8 cellular contexts compared by ENCODE assay signal in genomic region chr17:57834146-57834741, GRCh38. TPM values are rescaled to one million over a fixed set of nuclear protein-coding genes. Genes with fewer than 3 reads are reported as not detected.
DNase-seq lines count a peak whose midpoint lies in the region; ATAC-seq and TF ChIP-seq lines count a peak whose summit lies in the region.

No MANE protein-coding gene starts in this region.

- POLR2A ChIA-PET in activated CD4-positive, alpha-beta T cell treated with anti-CD3 and anti-CD28 coated beads, Interleukin-2, amount 10 ng/mL, durations not matched to agents 7 days and 5 days (lab: Charles Lee), result no interaction called here
- POLR2A ChIA-PET in SK-N-SH (lab: Yijun Ruan, JAX), result interaction anchor here (1.5 kb wide), 1 partner anchor 52 kb away, joined by 13 read pairs; no protein-coding TSS in a partner anchor

- intact Hi-C loops in Right ventricle myocardium superior (cut with DNase I), result loop anchor here (5.0 kb wide), 1 partner anchor 702 kb away; no protein-coding TSS in a partner anchor

- H3K4me1 Mint-ChIP-seq in activated CD4-positive, alpha-beta T cell treated with anti-CD3 and anti-CD28 coated beads, Interleukin-2, amount 10 ng/mL, durations not matched to agents 7 days and 5 days, result peaks cover 6% of the 10 kb centered on the region
- peaks cover 6% of the 10 kb centered on the region for H3K4me1 Mint-ChIP-seq in activated T-cell treated with anti-CD3 and anti-CD28 coated beads, Interleukin-2, amount 50 U/mL, for 24 hours (ENCODE audit: low read depth)

- H3K9me3 Mint-ChIP-seq in activated CD4-positive, alpha-beta T cell treated with anti-CD3 and anti-CD28 coated beads, Interleukin-2, amount 10 ng/mL, durations not matched to agents 7 days and 5 days, result no peaks in the 10 kb centered on the region
- H3K9me3 Mint-ChIP-seq in activated T-cell treated with anti-CD3 and anti-CD28 coated beads, Interleukin-2, amount 50 U/mL, for 24 hours, result no peaks in the 10 kb centered on the region

- peak overlapping the region in 1 of 2 experiments; percentile 4; a peak in 2 of 4 replicates for H3K27ac ChIP-seq in SK-N-SH (ENCODE audit: low read depth in 2 of 2, low read length in 1 of 2)

- H3K9me3 ChIP-seq in SK-N-SH, result no peaks in the 10 kb centered on the region

- no peak for TF ChIP-seq CTCF in SK-N-SH (IDR thresholded peaks at IDR 0.05)

- no peak overlapping the region for H3K4me3 Mint-ChIP-seq in activated CD4-positive, alpha-beta T cell treated with anti-CD3 and anti-CD28 coated beads, Interleukin-2, amount 10 ng/mL, durations not matched to agents 7 days and 5 days
- no peak overlapping the region for H3K4me3 Mint-ChIP-seq in activated T-cell treated with anti-CD3 and anti-CD28 coated beads, Interleukin-2, amount 50 U/mL, for 24 hours

- CTCF ChIA-PET in activated CD4-positive, alpha-beta T cell treated with anti-CD3 and anti-CD28 coated beads, Interleukin-2, amount 10 ng/mL, durations not matched to agents 7 days and 5 days (lab: Charles Lee), result interaction anchor here (0.8 to 2.4 kb wide), 10 partner anchors 10 to 173 kb away, joined by 3 to 15 read pairs (median 4); partner anchors contain the start of gene MRPS23
- CTCF ChIA-PET in SK-N-SH (lab: Yijun Ruan, JAX), result interaction anchor here (0.6 to 6.1 kb wide), 98 partner anchors 9 to 974 kb away, joined by 3 to 187 read pairs (median 6); partner anchors contain the start of genes AKAP1 and MRPS23

- ATAC-seq in Right ventricle myocardium superior (ENCODE audit: poor library complexity) (peak; percentile 69), HG03097 (IDR thresholded peaks at IDR 0.05; ENCODE audit: low FRiP score, unreplicated experiment) (no peak), HG03442 (IDR thresholded peaks at IDR 0.05; ENCODE audit: unreplicated experiment) (no peak)

- peaks cover 0 to 10% of the 10 kb centered on the region in 2 experiments; a peak in 1 of 4 replicates for H3K4me1 ChIP-seq in SK-N-SH (ENCODE audit: control insufficient read depth in 1 of 2, insufficient read depth in 2 of 2, low read depth in 1 of 2, low read length in 1 of 2)

- peaks cover 14% of the 10 kb centered on the region for H3K36me3 Mint-ChIP-seq in activated CD4-positive, alpha-beta T cell treated with anti-CD3 and anti-CD28 coated beads, Interleukin-2, amount 10 ng/mL, durations not matched to agents 7 days and 5 days (ENCODE audit: low read depth)
- H3K36me3 Mint-ChIP-seq in activated T-cell treated with anti-CD3 and anti-CD28 coated beads, Interleukin-2, amount 50 U/mL, for 24 hours (ENCODE audit: low read depth), result peaks cover 20% of the 10 kb centered on the region

- no peak overlapping the region for H3K4me3 ChIP-seq in SK-N-SH (ENCODE audit: low read depth in 2 of 2, low read length in 1 of 2)

- TF ChIP-seq RAD21 in SK-N-SH (IDR thresholded peaks at IDR 0.05; ENCODE audit: low read length), result peak; percentile 20

- H2AFZ ChIP-seq in SK-N-SH (ENCODE audit: low read depth), result no peak overlapping the region

- peaks cover 18% of the 10 kb centered on the region for H3F3A ChIP-seq in SK-N-SH (replicated peaks; ENCODE audit: insufficient read depth)

- TF ChIP-seq EP300 in SK-N-SH (IDR thresholded peaks at IDR 0.05; ENCODE audit: borderline replicate concordance in 1 of 2, low read depth in 1 of 2, low read length in 1 of 2), result no peak

- no peak overlapping the region for H3K9ac ChIP-seq in SK-N-SH

- DNase-seq in activated CD4-positive, alpha-beta T cell treated with anti-CD3 and anti-CD28 coated beads, Interleukin-2, amount 10 ng/mL, durations not matched to agents 7 days and 5 days, result peak; percentile 42
- no peak for DNase-seq in activated CD4-positive, alpha-beta T cell treated with anti-CD3 and anti-CD28 coated beads for 1 hour
- DNase-seq in SK-N-SH (peak; percentile 45), Right ventricle myocardium superior (peak; percentile 81), stromal cell of bone marrow (ENCODE audit: low read depth) (peak; percentile 38)
- DNase-seq in activated T-cell treated with anti-CD3 and anti-CD28 coated beads, Interleukin-2, amount 50 U/mL, for 24 hours, result no peak

- no peaks in the 10 kb centered on the region for H3K79me2 ChIP-seq in SK-N-SH (ENCODE audit: insufficient read depth)

- H3K27me3 Mint-ChIP-seq in activated CD4-positive, alpha-beta T cell treated with anti-CD3 and anti-CD28 coated beads, Interleukin-2, amount 10 ng/mL, durations not matched to agents 7 days and 5 days, result no peaks in the 10 kb centered on the region
- no peaks in the 10 kb centered on the region for H3K27me3 Mint-ChIP-seq in activated T-cell treated with anti-CD3 and anti-CD28 coated beads, Interleukin-2, amount 50 U/mL, for 24 hours

- WGBS in SK-N-SH (ENCODE audit: low lambda C conversion rate), result 72% methylated on average over 13 of the region's 13 CpGs

- H3K4me2 ChIP-seq in SK-N-SH, result 0 out of 2 replicates have a peak overlapping the region, but pooled peaks have one; percentile 1

- peaks cover 17 to 18% of the 10 kb centered on the region in 2 experiments for H3K36me3 ChIP-seq in SK-N-SH (replicated peaks in 1 of 2; ENCODE audit: control insufficient read depth in 1 of 2, insufficient read depth in 2 of 2, low read length in 1 of 2)

- peak overlapping the region; percentile 39 for H3K27ac Mint-ChIP-seq in activated CD4-positive, alpha-beta T cell treated with anti-CD3 and anti-CD28 coated beads, Interleukin-2, amount 10 ng/mL, durations not matched to agents 7 days and 5 days
- H3K27ac Mint-ChIP-seq in activated T-cell treated with anti-CD3 and anti-CD28 coated beads, Interleukin-2, amount 50 U/mL, for 24 hours, result no peak overlapping the region

- H3K9me2 ChIP-seq in SK-N-SH, result no peaks in the 10 kb centered on the region

- H3K27me3 ChIP-seq in SK-N-SH (ENCODE audit: insufficient read depth), result no peaks in the 10 kb centered on the region

- no peaks in the 10 kb centered on the region for H4K20me1 ChIP-seq in SK-N-SH (ENCODE audit: insufficient read depth)

TF ChIP-seq in SK-N-SH, 30 proteins besides CTCF, POLR2A, EP300 and RAD21:
- TF ChIP-seq YY1 (IDR thresholded peaks at IDR 0.05; ENCODE audit: low read depth) (no peak), SMC3 (IDR thresholded peaks at IDR 0.05; ENCODE audit: low read depth, low read length) (peak; percentile 14; the same call in 1 of the 2 replicates), PBX3 (IDR thresholded peaks at IDR 0.05) (peak; percentile 49; the same call in 1 of the 2 replicates)

RNA-seq across cellular contexts. Expression of gene MRPS23, which starts 15.6 kb away (rescaled TPM):
- 10 to 100 TPM; 27.1 to 38.4 TPM for total RNA-seq in activated CD4-positive, alpha-beta T cell treated with anti-CD3 and anti-CD28 coated beads, Interleukin-2, amount 10 ng/mL, durations not matched to agents 7 days and 5 days
- 105 and 108 TPM in 2 replicates for polyA plus RNA-seq in SK-N-SH (2012; rRNA removed)
- 115 and 118 TPM in 2 replicates for polyA plus RNA-seq in SK-N-SH (2012; cell fraction: cytosol; rRNA removed)
- 37.9 and 51.5 TPM in 2 replicates for polyA plus RNA-seq in SK-N-SH (2012; cell fraction: nucleus; rRNA removed)
- total RNA-seq in Right ventricle myocardium superior, result 89.8 TPM

Comparison
In these comparisons a context has a peak if more than half of its experiments do, and no peak if none do; other contexts are left out.
1. DNase-seq: peak in activated CD4-positive, alpha-beta T cell treated with anti-CD3 and anti-CD28 coated beads, Interleukin-2, amount 10 ng/mL, durations not matched to agents 7 days and 5 days (single experiment), SK-N-SH (single experiment), Right ventricle myocardium superior (single experiment) and stromal cell of bone marrow (single experiment); none in activated CD4-positive, alpha-beta T cell treated with anti-CD3 and anti-CD28 coated beads for 1 hour (single experiment) and activated T-cell treated with anti-CD3 and anti-CD28 coated beads, Interleukin-2, amount 50 U/mL, for 24 hours (single experiment).